In genomic region chr10:109678857-109679256, GRCh38 we compare ENCODE assay signal across 29 cellular contexts.
"Had no signal": no experiment of that assay in that cellular context is flagged by ENCODE, and none has a peak within 500 bp of the region (broad histone marks: within the 10 kb centered on the region; RNA-seq: fewer than 3 reads in every experiment).

No MANE protein-coding gene starts in this region.

- H3K27me3 ChIP-seq: neutrophil, pancreas, right lobe of liver, sigmoid colon, stomach, thyroid gland, tibial nerve, upper lobe of left lung, vagina had no signal

- ATAC-seq: naive thymus-derived CD8-positive, alpha-beta T cell; natural killer cell treated with Interleukin-12 subunit alpha and Interleukin-12 subunit beta and Interleukin-15 and Interleukin-18, amount 100 ng/mL, for 72 hours; pancreas; psoas muscle; right cardiac atrium; right lobe of liver; stimulated activated effector memory CD8-positive, alpha-beta T cell treated with anti-CD3 and anti-CD28 coated beads, Interleukin-12 subunit alpha, Interleukin-12 subunit beta, amount 100 ng/mL, for 72 hours; stimulated activated naive B cell treated with anti-CD40 and anti-IgM and Interleukin-4, amounts not matched to agents 10 μg/mL and 1 μg/mL and 100 μg/mL, for 72 hours had no signal

- H3K27me3 Mint-ChIP-seq: natural killer cell treated with Interleukin-12 subunit alpha and Interleukin-12 subunit beta and Interleukin-15 and Interleukin-18, amount 100 ng/mL, for 72 hours; stimulated activated naive B cell treated with anti-CD40 and anti-IgM and Interleukin-4, amounts not matched to agents 10 μg/mL and 1 μg/mL and 100 μg/mL, for 72 hours had no signal

- DNase-seq: naive thymus-derived CD8-positive, alpha-beta T cell; nephron progenitor cell; nucleus accumbens; pancreas; posterior cingulate gyrus; psoas muscle; right cardiac atrium; right lobe of liver; sigmoid colon; small intestine; stimulated activated CD4-positive, alpha-beta T cell treated with anti-CD3 and anti-CD28 coated beads, Interleukin-15, amount 100 ng/mL, for 24 hours; stimulated activated CD4-positive, alpha-beta T cell treated with anti-CD3 and anti-CD28 coated beads, Interleukin-2, amount 100 ng/mL, for 24 hours; stimulated activated CD4-positive, alpha-beta T cell treated with anti-CD3 and anti-CD28 coated beads, Interleukin-2, amount 100 ng/mL, for 48 hours; stimulated activated CD4-positive, alpha-beta T cell treated with anti-CD3 and anti-CD28 coated beads, Interleukin-4, amount 100 ng/mL, for 24 hours; stimulated activated naive B cell treated with anti-CD40 and anti-IgM and Interleukin-4, amounts not matched to agents 10 μg/mL and 1 μg/mL and 100 μg/mL, for 72 hours; stimulated activated naive CD4-positive, alpha-beta T cell treated with Interleukin-2 at 50 U/mL for 16 hours; stomach; thyroid gland; trophoblast cell; upper lobe of left lung had no signal

- H3K36me3 ChIP-seq: neutrophil, pancreas, right lobe of liver, sigmoid colon, stomach, thoracic aorta, thyroid gland, tibial nerve, upper lobe of left lung, vagina had no signal

- H3K4me3 ChIP-seq: pancreas, psoas muscle, right lobe of liver, sigmoid colon, stomach, thoracic aorta, thyroid gland, tibial nerve, upper lobe of left lung, vagina had no signal

- H3K9me3 Mint-ChIP-seq: nephron progenitor cell; stimulated activated effector memory CD8-positive, alpha-beta T cell treated with anti-CD3 and anti-CD28 coated beads, Interleukin-12 subunit alpha, Interleukin-12 subunit beta, amount 100 ng/mL, for 72 hours; stimulated activated naive B cell treated with anti-CD40 and anti-IgM and Interleukin-4, amounts not matched to agents 10 μg/mL and 1 μg/mL and 100 μg/mL, for 72 hours; stimulated activated naive CD8-positive, alpha-beta T cell treated with anti-CD3 and anti-CD28 coated beads, Interleukin-15, Interleukin-2, amounts not matched to agents 100 ng/mL and 50 ng/mL, for 24 hours had no signal

- H3K36me3 Mint-ChIP-seq: naive thymus-derived CD8-positive, alpha-beta T cell; natural killer cell treated with Interleukin-12 subunit alpha and Interleukin-12 subunit beta and Interleukin-15 and Interleukin-18, amount 100 ng/mL, for 72 hours; stimulated activated effector memory CD8-positive, alpha-beta T cell treated with anti-CD3 and anti-CD28 coated beads, Interleukin-12 subunit alpha, Interleukin-12 subunit beta, amount 100 ng/mL, for 72 hours; stimulated activated naive B cell treated with anti-CD40 and anti-IgM and Interleukin-4, amounts not matched to agents 10 μg/mL and 1 μg/mL and 100 μg/mL, for 72 hours had no signal

- H3K27ac ChIP-seq: neutrophil, pancreas, psoas muscle, right lobe of liver, sigmoid colon, stomach, thoracic aorta, thyroid gland, tibial nerve, upper lobe of left lung, vagina had no signal

- H3K4me1 ChIP-seq: pancreas, psoas muscle, right lobe of liver, sigmoid colon, stomach, thyroid gland, tibial nerve, upper lobe of left lung, vagina had no signal

- H3K4me1 Mint-ChIP-seq: naive thymus-derived CD8-positive, alpha-beta T cell; nephron progenitor cell; neural crest cell; stimulated activated effector memory CD8-positive, alpha-beta T cell treated with anti-CD3 and anti-CD28 coated beads, Interleukin-12 subunit alpha, Interleukin-12 subunit beta, amount 100 ng/mL, for 72 hours; stimulated activated naive B cell treated with anti-CD40 and anti-IgM and Interleukin-4, amounts not matched to agents 10 μg/mL and 1 μg/mL and 100 μg/mL, for 72 hours had no signal

- H3K4me3 Mint-ChIP-seq: naive thymus-derived CD8-positive, alpha-beta T cell; natural killer cell treated with Interleukin-12 subunit alpha and Interleukin-12 subunit beta and Interleukin-15 and Interleukin-18, amount 100 ng/mL, for 72 hours; nephron progenitor cell; neural crest cell; stimulated activated effector memory CD8-positive, alpha-beta T cell treated with anti-CD3 and anti-CD28 coated beads, Interleukin-12 subunit alpha, Interleukin-12 subunit beta, amount 100 ng/mL, for 72 hours; stimulated activated naive B cell treated with anti-CD40 and anti-IgM and Interleukin-4, amounts not matched to agents 10 μg/mL and 1 μg/mL and 100 μg/mL, for 72 hours; stimulated activated naive CD8-positive, alpha-beta T cell treated with anti-CD3 and anti-CD28 coated beads, Interleukin-15, Interleukin-2, amounts not matched to agents 100 ng/mL and 50 ng/mL, for 24 hours had no signal

- H3K9me3 ChIP-seq: neutrophil, pancreas, psoas muscle, right lobe of liver, sigmoid colon, stomach, thoracic aorta, thyroid gland, tibial nerve, upper lobe of left lung, vagina had no signal

- H3K27ac Mint-ChIP-seq: naive thymus-derived CD8-positive, alpha-beta T cell; natural killer cell treated with Interleukin-12 subunit alpha and Interleukin-12 subunit beta and Interleukin-15 and Interleukin-18, amount 100 ng/mL, for 72 hours; nephron progenitor cell; progenitor cell of endocrine pancreas; stimulated activated effector memory CD8-positive, alpha-beta T cell treated with anti-CD3 and anti-CD28 coated beads, Interleukin-12 subunit alpha, Interleukin-12 subunit beta, amount 100 ng/mL, for 72 hours; stimulated activated naive B cell treated with anti-CD40 and anti-IgM and Interleukin-4, amounts not matched to agents 10 μg/mL and 1 μg/mL and 100 μg/mL, for 72 hours; stimulated activated naive CD8-positive, alpha-beta T cell treated with anti-CD3 and anti-CD28 coated beads, Interleukin-15, Interleukin-2, amounts not matched to agents 100 ng/mL and 50 ng/mL, for 24 hours had no signal
